ENCODE assay signal across 8 cellular contexts in genomic region chr14:59507063-59507751, GRCh38. TPM values are rescaled to one million over a fixed set of nuclear protein-coding genes. Genes with fewer than 3 reads are reported as not detected.
DNase-seq lines count a peak whose midpoint lies in the region; ATAC-seq, FAIRE-seq and TF ChIP-seq lines count a peak whose summit lies in the region.

No MANE protein-coding gene starts in this region.

- POLR2A ChIA-PET in AG04449 (lab: Yijun Ruan, JAX), result no interaction called here

- TF ChIP-seq POLR2A in GM12892 (IDR thresholded peaks at IDR 0.05; ENCODE audit: low read depth, low read length), result no peak

- peaks cover 3% of the 10 kb centered on the region for H3K4me1 Mint-ChIP-seq in chondrocyte (ENCODE audit: low read depth)
- no peaks in the 10 kb centered on the region for H3K4me1 Mint-ChIP-seq in stimulated activated naive B cell treated with anti-CD40 and anti-IgM and Interleukin-4, amounts not matched to agents 10 μg/mL and 1 μg/mL and 100 μg/mL, for 72 hours

- peak; percentile 42 for FAIRE-seq in GM12892 (lab: Jason Lieb, UNC)

- peaks cover 9% of the 10 kb centered on the region for H3K36me3 Mint-ChIP-seq in chondrocyte (ENCODE audit: low read depth)
- H3K36me3 Mint-ChIP-seq in stimulated activated naive B cell treated with anti-CD40 and anti-IgM and Interleukin-4, amounts not matched to agents 10 μg/mL and 1 μg/mL and 100 μg/mL, for 72 hours, result peaks cover 3 to 12% of the 10 kb centered on the region in 2 donors

- ATAC-seq in HG02884 (IDR thresholded peaks at IDR 0.05; ENCODE audit: unreplicated experiment), result peak; percentile 70
- ATAC-seq in lower lobe of right lung, result peak; percentile 62 to 82
- peak; percentile 82 to 85 for ATAC-seq in stimulated activated naive B cell treated with anti-CD40 and anti-IgM and Interleukin-4, amounts not matched to agents 10 μg/mL and 1 μg/mL and 100 μg/mL, for 72 hours (replicated peaks)

- CTCF ChIA-PET in AG04449 (lab: Yijun Ruan, JAX), result interaction anchor here (0.7 to 2.1 kb wide), 17 partner anchors 10 to 677 kb away, joined by 3 to 19 read pairs (median 5); partner anchors contain the start of gene CCDC175

- no peaks in the 10 kb centered on the region for H3K9me3 ChIP-seq in lower lobe of right lung

- intact Hi-C loops in lower lobe of right lung (cut with DNase I), result no loop called here

- H3K4me3 ChIP-seq in AG04449 (ENCODE audit: low read depth, low read length), result no peak overlapping the region
- H3K4me3 ChIP-seq in lower lobe of right lung, result no peak overlapping the region

- no peaks in the 10 kb centered on the region for H3K27me3 ChIP-seq in lower lobe of right lung (ENCODE audit: low read depth)

- peak; percentile 84 for TF ChIP-seq CTCF in AG04449 (IDR thresholded peaks at IDR 0.05; ENCODE audit: insufficient read depth, low read length, missing control alignments)
- TF ChIP-seq CTCF in chondrocyte (IDR thresholded peaks at IDR 0.05), result peak; percentile 78
- TF ChIP-seq CTCF in lower lobe of right lung (IDR thresholded peaks at IDR 0.05), result peak; percentile 72

- peaks cover 3% of the 10 kb centered on the region for H3K27me3 Mint-ChIP-seq in chondrocyte (ENCODE audit: low read depth)
- H3K27me3 Mint-ChIP-seq in stimulated activated naive B cell treated with anti-CD40 and anti-IgM and Interleukin-4, amounts not matched to agents 10 μg/mL and 1 μg/mL and 100 μg/mL, for 72 hours, result peaks cover 0 to 5% of the 10 kb centered on the region in 2 donors

- H3K27ac ChIP-seq in lower lobe of right lung, result no peak overlapping the region

- H3K9me3 Mint-ChIP-seq in chondrocyte (ENCODE audit: low read depth), result no peaks in the 10 kb centered on the region
- H3K9me3 Mint-ChIP-seq in stimulated activated naive B cell treated with anti-CD40 and anti-IgM and Interleukin-4, amounts not matched to agents 10 μg/mL and 1 μg/mL and 100 μg/mL, for 72 hours, result no peaks in the 10 kb centered on the region

- H3K4me3 Mint-ChIP-seq in chondrocyte (ENCODE audit: unreplicated experiment), result no peak overlapping the region
- no peak overlapping the region for H3K4me3 Mint-ChIP-seq in stimulated activated naive B cell treated with anti-CD40 and anti-IgM and Interleukin-4, amounts not matched to agents 10 μg/mL and 1 μg/mL and 100 μg/mL, for 72 hours

- DNase-seq in AG04449 (ENCODE audit: low read depth, low spot score) (no peak), GM12892 (ENCODE audit: insufficient read length) (no peak), NCI-H1694 treated with DMSO at 0.1 percent for 48 hours (lab: John Stamatoyannopoulos, UW) (peak; percentile 87), T-helper 2 cell (peak in 3 of 5 experiments; percentile 3 to 48 (median 12)), chondrocyte (ENCODE audit: low spot score) (no peak), lower lobe of right lung (no peak)
- peak; percentile 33 for DNase-seq in stimulated activated naive B cell treated with anti-CD40 and anti-IgM and Interleukin-4, amounts not matched to agents 10 μg/mL and 1 μg/mL and 100 μg/mL, for 72 hours

- no peaks in the 10 kb centered on the region for H3K4me1 ChIP-seq in lower lobe of right lung

- no peak overlapping the region for H3K27ac Mint-ChIP-seq in chondrocyte (ENCODE audit: unreplicated experiment)
- H3K27ac Mint-ChIP-seq in stimulated activated naive B cell treated with anti-CD40 and anti-IgM and Interleukin-4, amounts not matched to agents 10 μg/mL and 1 μg/mL and 100 μg/mL, for 72 hours, result no peak overlapping the region

- H3K36me3 ChIP-seq in lower lobe of right lung, result peaks cover 26% of the 10 kb centered on the region

RNA-seq across cellular contexts. Expression of gene JKAMP, which starts 22.9 kb away (rescaled TPM):
- polyA plus RNA-seq in GM12892 (2012; ENCODE audit: missing spikeins), result 31.4 TPM
- total RNA-seq in chondrocyte, result 45.5 to 48.6 TPM (median 48.3 TPM) in 3 replicates
- 44.6 TPM for total RNA-seq in lower lobe of right lung

RNA-seq across cellular contexts. Expression of gene L3HYPDH, which starts 23.0 kb away (rescaled TPM):
- polyA plus RNA-seq in GM12892 (2012; ENCODE audit: missing spikeins), result 17.9 TPM
- total RNA-seq in chondrocyte, result 35.3 to 56.6 TPM (median 39.1 TPM) in 3 replicates
- 17.9 TPM for total RNA-seq in lower lobe of right lung

RNA-seq across cellular contexts. Expression of gene GPR135, which starts 42.0 kb away (rescaled TPM):
- polyA plus RNA-seq in GM12892 (2012; ENCODE audit: missing spikeins), result 0.30 TPM
- 4.0 to 8.9 TPM (median 4.8 TPM) in 3 replicates for total RNA-seq in chondrocyte
- total RNA-seq in lower lobe of right lung, result 3.4 TPM

Comparison
In these comparisons a context has a peak if more than half of its experiments do, and no peak if none do; other contexts are left out.
1. DNase-seq: peak in NCI-H1694 treated with DMSO at 0.1 percent for 48 hours (single experiment), T-helper 2 cell (3 of 5) and stimulated activated naive B cell treated with anti-CD40 and anti-IgM and Interleukin-4, amounts not matched to agents 10 μg/mL and 1 μg/mL and 100 μg/mL, for 72 hours (single experiment); none in AG04449 (single experiment), GM12892 (single experiment), chondrocyte (single experiment) and lower lobe of right lung (single experiment).
2. Peak in every context shown above with its lines, with median percentiles within 50 percentile points of each other: CTCF ChIP-seq and ATAC-seq.